Comparison of ENCODE assay signal across 34 cellular contexts in genomic region chr2:45172993-45173392, GRCh38.
A peak's percentile ranks its signal among the peaks of the same experiment; 100 is the strongest.
DNase-seq lines count a peak whose midpoint lies in the region; ATAC-seq and TF ChIP-seq lines count a peak whose summit lies in the region.
"Had no signal": no experiment of that assay in that cellular context is flagged by ENCODE, and none has a peak within 500 bp of the region (broad histone marks: within the 10 kb centered on the region; RNA-seq: fewer than 3 reads in every experiment).

No MANE protein-coding gene starts in this region.

- no peaks in the 10 kb centered on the region for H3K9me3 Mint-ChIP-seq in neural progenitor cell
- H3K9me3 Mint-ChIP-seq: activated T-helper 2 cell treated with anti-CD3 and anti-CD28 coated beads, Interferon-gamma antibody, Interleukin-2, Interleukin-4, amounts not matched to agents 10 μg/mL and 5 μg/mL and 100 μg/mL, durations not matched to agents 14 hours and 24 hours and 36 hours had no signal

- intact Hi-C loops in PC-3 (cut with micrococcal nuclease) = loop anchor here (1.0 to 5.0 kb wide), 7 partner anchors 65 to 269 kb away; no protein-coding TSS in a partner anchor

- POLR2A ChIA-PET in PC-3 (lab: Charles Lee; ENCODE audit: unreplicated experiment) = interaction anchor here (0.5 kb wide), 1 partner anchor 157 kb away, joined by 3 read pairs; no protein-coding TSS in a partner anchor

- no peaks in the 10 kb centered on the region for H3K36me3 Mint-ChIP-seq in neural progenitor cell
- H3K36me3 Mint-ChIP-seq: mesothelial cell of epicardium had no signal

- H3K4me2 ChIP-seq in PC-3 (ENCODE audit: low read length) = peak overlapping the region; percentile 97
- peak overlapping the region; percentile 91 for H3K4me2 ChIP-seq in skeletal muscle satellite cell (ENCODE audit: low read length)
- no peak overlapping the region for H3K4me2 ChIP-seq in neural progenitor cell
- H3K4me2 ChIP-seq: KMS-11 had no signal

- CTCF ChIA-PET in PC-3 (lab: Charles Lee) = interaction anchor here (1.0 to 1.1 kb wide), 5 partner anchors 65 to 267 kb away, joined by 3 to 8 read pairs (median 6); no protein-coding TSS in a partner anchor

- peaks cover 65% of the 10 kb centered on the region for H3K79me2 ChIP-seq in PC-3 (ENCODE audit: low read length)
- no peaks in the 10 kb centered on the region for H3K79me2 ChIP-seq in neural progenitor cell (ENCODE audit: low read depth)

- H3K27me3 ChIP-seq in PC-3 (ENCODE audit: low read length) = no peaks in the 10 kb centered on the region
- H3K27me3 ChIP-seq in skeletal muscle satellite cell (ENCODE audit: control insufficient read depth, insufficient read depth, low read length) = no peaks in the 10 kb centered on the region
- peaks cover 68% of the 10 kb centered on the region for H3K27me3 ChIP-seq in neural progenitor cell

- H3K4me1 Mint-ChIP-seq in neural progenitor cell = peaks cover 3% of the 10 kb centered on the region

- ATAC-seq in PC-3 = peak; percentile 4; the same call in 1 of the 2 replicates
- no peak for ATAC-seq in GM21825 (IDR thresholded peaks at IDR 0.05; ENCODE audit: unreplicated experiment)
- ATAC-seq in GM18868 (IDR thresholded peaks at IDR 0.05; ENCODE audit: unreplicated experiment) = no peak
- ATAC-seq: activated CD4-positive, alpha-beta T cell treated with anti-CD3 and anti-CD28 coated beads for 36 hours; activated CD8-positive, alpha-beta T cell treated with anti-CD3 and anti-CD28 coated beads, Interleukin-2, amount 10 ng/mL, durations not matched to agents 7 days and 5 days had no signal

- H3K9ac ChIP-seq in PC-3 (ENCODE audit: low read length) (peak overlapping the region; percentile 64), skeletal muscle satellite cell (ENCODE audit: low read depth, low read length) (peak overlapping the region; percentile 98), neural progenitor cell (no peak overlapping the region)
- H3K9ac ChIP-seq: KMS-11 had no signal

- peaks cover 15% of the 10 kb centered on the region for H3K36me3 ChIP-seq in PC-3 (ENCODE audit: low read depth, low read length)
- H3K36me3 ChIP-seq in skeletal muscle satellite cell (ENCODE audit: insufficient read depth, low read length) = peaks cover 6% of the 10 kb centered on the region
- H3K36me3 ChIP-seq in neural progenitor cell = no peaks in the 10 kb centered on the region
- H3K36me3 ChIP-seq: cardiac muscle cell, colonic mucosa, Peyer's patch, prostate gland had no signal

- no peak overlapping the region for H3K4me3 Mint-ChIP-seq in neural progenitor cell
- H3K4me3 Mint-ChIP-seq: activated CD4-positive, alpha-beta T cell treated with anti-CD3 and anti-CD28 coated beads for 36 hours; activated CD8-positive, alpha-beta T cell treated with anti-CD3 and anti-CD28 coated beads, Interleukin-2, amount 10 ng/mL, durations not matched to agents 7 days and 5 days; mesothelial cell of epicardium; naive B cell had no signal

- no TSS peak for BruUV-seq in PC-3 (replicated peaks; lab: Mats Ljungman, UMichigan)

- H4K20me1 ChIP-seq in PC-3 (ENCODE audit: low read length) = no peaks in the 10 kb centered on the region
- peaks cover 14% of the 10 kb centered on the region for H4K20me1 ChIP-seq in neural progenitor cell (ENCODE audit: low read depth)

- H3K9me3 ChIP-seq in PC-3 (ENCODE audit: low read length) = no peaks in the 10 kb centered on the region
- no peaks in the 10 kb centered on the region for H3K9me3 ChIP-seq in skeletal muscle satellite cell (replicated peaks; ENCODE audit: low read length)
- no peaks in the 10 kb centered on the region for H3K9me3 ChIP-seq in neural progenitor cell (ENCODE audit: low read depth)
- H3K9me3 ChIP-seq: Caco-2, colonic mucosa, Peyer's patch, prostate gland had no signal

- H2AFZ ChIP-seq in PC-3 (ENCODE audit: low read length) (no peak overlapping the region), neural progenitor cell (replicated peaks) (no peak overlapping the region)

- peak overlapping the region; percentile 3; the same call in 1 of the 2 replicates for H3K4me3 ChIP-seq in PC-3 (ENCODE audit: low read length)
- H3K4me3 ChIP-seq in fibroblast of mammary gland (ENCODE audit: control insufficient read depth, low read depth, low read length) = no peak overlapping the region
- H3K4me3 ChIP-seq in skeletal muscle satellite cell (ENCODE audit: low read length) = no peak overlapping the region
- H3K4me3 ChIP-seq in neural progenitor cell = no peak overlapping the region
- H3K4me3 ChIP-seq: cardiac muscle cell, colonic mucosa, Peyer's patch, prostate gland had no signal

- DNase-seq in EL (peak; percentile 45), PC-3 (no peak), fibroblast of mammary gland (ENCODE audit: low read depth) (peak; percentile 20), activated gamma-delta T cell treated with Interleukin-2 at 50 U/mL for 16 hours (no peak), neural progenitor cell (ENCODE audit: low spot score) (no peak)
- DNase-seq: activated CD4-positive, alpha-beta T cell treated with anti-CD3 and anti-CD28 coated beads for 36 hours; activated CD8-positive, alpha-beta T cell treated with anti-CD3 and anti-CD28 coated beads, Interleukin-2, amount 10 ng/mL, durations not matched to agents 7 days and 5 days; amygdala; Caco-2; colonic mucosa; DMS79; effector CD4-positive, alpha-beta T cell; head of caudate nucleus; kidney; left ventricle myocardium superior; naive B cell; NCI-H1417 treated with DMSO at 0.1 percent for 48 hours; NCI-H2081 treated with DMSO at 0.1 percent for 48 hours; NCI-H2227 treated with DMSO at 0.1 percent for 48 hours; NCI-H69; Peyer's patch; SHP77 treated with DMSO at 0.1 percent for 48 hours; stimulated activated CD4-positive, alpha-beta T cell treated with anti-CD3 and anti-CD28 coated beads, Interleukin-4, amount 100 ng/mL, for 24 hours had no signal

- peak overlapping the region; percentile 93 for H3K27ac ChIP-seq in PC-3 (ENCODE audit: low read length)
- no peak overlapping the region for H3K27ac ChIP-seq in neural progenitor cell
- H3K27ac ChIP-seq: C4-2B, cardiac muscle cell, colonic mucosa, KMS-11, Peyer's patch, prostate gland, VCaP had no signal

- H3K4me1 ChIP-seq in PC-3 (ENCODE audit: insufficient read depth, low read length) = peaks cover 80% of the 10 kb centered on the region
- peaks cover 72% of the 10 kb centered on the region for H3K4me1 ChIP-seq in skeletal muscle satellite cell (ENCODE audit: control insufficient read depth, insufficient read depth, low read length)
- H3K4me1 ChIP-seq in neural progenitor cell = peaks cover 13% of the 10 kb centered on the region
- H3K4me1 ChIP-seq: Caco-2 had no signal

- H3K27ac Mint-ChIP-seq in neural progenitor cell = no peak overlapping the region
- H3K27ac Mint-ChIP-seq: activated CD4-positive, alpha-beta T cell treated with anti-CD3 and anti-CD28 coated beads for 36 hours; activated CD8-positive, alpha-beta T cell treated with anti-CD3 and anti-CD28 coated beads, Interleukin-2, amount 10 ng/mL, durations not matched to agents 7 days and 5 days; activated naive CD4-positive, alpha-beta T cell treated with anti-CD3 and anti-CD28 coated beads, Interleukin-2, amount 50 U/mL, for 72 hours; activated T-helper 2 cell treated with anti-CD3 and anti-CD28 coated beads, Interferon-gamma antibody, Interleukin-2, Interleukin-4, amounts not matched to agents 10 μg/mL and 5 μg/mL and 100 μg/mL, durations not matched to agents 14 hours and 24 hours and 36 hours; mesothelial cell of epicardium; naive B cell had no signal

- TF ChIP-seq CTCF in PC-3 (conservative IDR thresholded peaks at IDR 0.05; ENCODE audit: low read depth, low read length) (no peak), fibroblast of mammary gland (conservative IDR thresholded peaks at IDR 0.05; ENCODE audit: control insufficient read depth, insufficient read depth, low read depth, low read length) (no peak), neural progenitor cell (IDR thresholded peaks at IDR 0.05) (no peak)

- H3K27me3 Mint-ChIP-seq in neural progenitor cell (ENCODE audit: insufficient read depth, low read depth) = peaks cover 32% of the 10 kb centered on the region

- peaks cover 8% of the 10 kb centered on the region for H3F3A ChIP-seq in PC-3 (ENCODE audit: low read length, unreplicated experiment)
- H3F3A ChIP-seq in neural progenitor cell (ENCODE audit: low read depth) = peaks cover under 1% of the 10 kb centered on the region

- H3K9me2 ChIP-seq in PC-3 (replicated peaks; ENCODE audit: low read length) = no peaks in the 10 kb centered on the region

Comparison
In these comparisons a context has a peak if more than half of its experiments do, and no peak if none do; other contexts are left out.
1. DNase-seq: peak in EL (single experiment) and fibroblast of mammary gland (single experiment); none in PC-3 (single experiment), activated gamma-delta T cell treated with Interleukin-2 at 50 U/mL for 16 hours (single experiment) and neural progenitor cell (single experiment).